ENCODE assay signal across 21 cellular contexts in genomic region chr4:62457356-62457755, GRCh38.
A peak's percentile ranks its signal among the peaks of the same experiment; 100 is the strongest.
DNase-seq lines count a peak whose midpoint lies in the region; ATAC-seq lines count a peak whose summit lies in the region.
"Had no signal": no experiment of that assay in that cellular context is flagged by ENCODE, and none has a peak within 500 bp of the region (broad histone marks: within the 10 kb centered on the region; RNA-seq: fewer than 3 reads in every experiment).

No MANE protein-coding gene starts in this region.

- ATAC-seq in GM19455 (IDR thresholded peaks at IDR 0.05; ENCODE audit: unreplicated experiment) (no peak), HG03469 (IDR thresholded peaks at IDR 0.05; ENCODE audit: unreplicated experiment) (no peak)
- ATAC-seq: activated CD8-positive, alpha-beta T cell treated with anti-CD3 and anti-CD28 coated beads for 36 hours; activated naive CD4-positive, alpha-beta T cell treated with anti-CD3 and anti-CD28 coated beads, Interleukin-2, amount 50 U/mL, for 72 hours; CD8-positive, alpha-beta T cell had no signal

- DNase-seq in A172 (ENCODE audit: low spot score): peak; percentile 39
- DNase-seq in HPDE6-E6E7 (ENCODE audit: extremely low spot score): peak; percentile 2
- peak; percentile 6 for DNase-seq in RKO (ENCODE audit: low spot score)
- DNase-seq in glomerular visceral epithelial cell (ENCODE audit: extremely low spot score): peak; percentile 72
- no peak for DNase-seq in activated CD8-positive, alpha-beta memory T cell treated with anti-CD3 and anti-CD28 coated beads, Interleukin-2, amount 50 U/mL, for 48 hours
- no peak for DNase-seq in DMS153 (lab: John Stamatoyannopoulos, UW)
- DNase-seq: activated CD4-positive, CD25-positive, alpha-beta regulatory T cell treated with anti-CD3 and anti-CD28 coated beads, Interleukin-2, amount 50 U/mL, for 72 hours; activated CD8-positive, alpha-beta T cell treated with anti-CD3 and anti-CD28 coated beads for 36 hours; caudate nucleus; CD8-positive, alpha-beta T cell; endodermal cell; GDM1; HCEC 1CT; Karpas-422; mesenchymal stem cell; NCI-H1092; NCI-H1930; NCI-H526 had no signal

Comparison
In these comparisons a context has a peak if more than half of its experiments do, and no peak if none do; other contexts are left out.
1. DNase-seq: peak in A172 (single experiment), HPDE6-E6E7 (single experiment), RKO (single experiment) and glomerular visceral epithelial cell (single experiment); none in activated CD8-positive, alpha-beta memory T cell treated with anti-CD3 and anti-CD28 coated beads, Interleukin-2, amount 50 U/mL, for 48 hours (single experiment) and DMS153 (single experiment).